9 cellular contexts compared by ENCODE assay signal in genomic region chr6:96394727-96395126, GRCh38.
A peak's percentile ranks its signal among the peaks of the same experiment; 100 is the strongest.
DNase-seq lines count a peak whose midpoint lies in the region; ATAC-seq and TF ChIP-seq lines count a peak whose summit lies in the region.
"Had no signal": no experiment of that assay in that cellular context is flagged by ENCODE, and none has a peak within 500 bp of the region (broad histone marks: within the 10 kb centered on the region; RNA-seq: fewer than 3 reads in every experiment).

No MANE protein-coding gene starts in this region.

- H2BK120ac ChIP-seq in mesendoderm (ENCODE audit: low read depth, low read length): no peak overlapping the region

- DNase-seq in GM10248 (ENCODE audit: extremely low spot score) (no peak), mesendoderm (peak; percentile 19), NCI-H2081 treated with DMSO at 0.1 percent for 48 hours (lab: John Stamatoyannopoulos, UW) (no peak), NCI-H2107 treated with DMSO at 0.1 percent for 48 hours (lab: John Stamatoyannopoulos, UW; ENCODE audit: unreplicated experiment) (no peak), Peyer's patch (no peak)
- DNase-seq: posterior cingulate gyrus had no signal

- WGBS in mesendoderm (ENCODE audit: extremely low coverage, insufficient coverage, low lambda C conversion rate): no CpG with 5 or more reads among the region's 3 CpGs

- H4K5ac ChIP-seq in mesendoderm (ENCODE audit: low read length): no peak overlapping the region

- TF ChIP-seq CTCF in GM10248 (IDR thresholded peaks at IDR 0.05; ENCODE audit: control extremely low read depth, extremely low read depth, low read depth, missing control alignments) (peak; percentile 35), VCaP (conservative IDR thresholded peaks at IDR 0.05) (peak; percentile 81), Peyer's patch (IDR thresholded peaks at IDR 0.05) (no peak)

- TF ChIP-seq POLR2A in Peyer's patch (IDR thresholded peaks at IDR 0.05): no peak

- no peak overlapping the region for H2AK5ac ChIP-seq in mesendoderm (ENCODE audit: low read length)

- H3K79me2 ChIP-seq in mesendoderm (ENCODE audit: control insufficient read depth, insufficient read depth, low read length): no peaks in the 10 kb centered on the region

- no peak overlapping the region for H2BK15ac ChIP-seq in mesendoderm (replicated peaks; ENCODE audit: low read depth)

- H3K4me1 ChIP-seq in mesendoderm (ENCODE audit: control insufficient read depth, low read depth, low read length) (no peaks in the 10 kb centered on the region), Peyer's patch (no peaks in the 10 kb centered on the region)

- no peaks in the 10 kb centered on the region for H3K27me3 ChIP-seq in mesendoderm (ENCODE audit: insufficient read depth, low read length, poor library complexity)
- H3K27me3 ChIP-seq in Peyer's patch: no peaks in the 10 kb centered on the region

- POLR2A ChIA-PET in GM10248 (lab: Yijun Ruan, JAX): no interaction called here

- H3K23ac ChIP-seq in mesendoderm (ENCODE audit: low read length): no peak overlapping the region

- H2BK5ac ChIP-seq in mesendoderm (ENCODE audit: low read length): no peak overlapping the region

- no peaks in the 10 kb centered on the region for H3K36me3 ChIP-seq in mesendoderm (ENCODE audit: control insufficient read depth, insufficient read depth, low read length)
- H3K36me3 ChIP-seq in Peyer's patch: no peaks in the 10 kb centered on the region

- H3K18ac ChIP-seq in mesendoderm (ENCODE audit: low read length): no peak overlapping the region

- H3K79me1 ChIP-seq in mesendoderm (ENCODE audit: low read length): no peaks in the 10 kb centered on the region

- no peak overlapping the region for H4K8ac ChIP-seq in mesendoderm (ENCODE audit: low read depth, low read length)

- CTCF ChIA-PET in GM10248 (lab: Yijun Ruan, JAX): no interaction called here

- no peak overlapping the region for H3K4me2 ChIP-seq in mesendoderm (ENCODE audit: low read length)

- no peak overlapping the region for H3K56ac ChIP-seq in mesendoderm (ENCODE audit: low read length)

- H3K27ac ChIP-seq in VCaP (no peak overlapping the region), mesendoderm (ENCODE audit: low read depth, low read length) (no peak overlapping the region), Peyer's patch (no peak overlapping the region)

- ATAC-seq in HG02885 (IDR thresholded peaks at IDR 0.05; ENCODE audit: poor library complexity, unreplicated experiment) (peak; percentile 63), HG03139 (IDR thresholded peaks at IDR 0.05; ENCODE audit: unreplicated experiment) (no peak)

- H3K4me3 ChIP-seq in mesendoderm (ENCODE audit: low read length) (no peak overlapping the region), Peyer's patch (no peak overlapping the region)

- no peak overlapping the region for H3K4ac ChIP-seq in mesendoderm (ENCODE audit: low read depth, low read length)

- no peaks in the 10 kb centered on the region for H3K9me3 ChIP-seq in Peyer's patch

- H3K9ac ChIP-seq in mesendoderm (ENCODE audit: low read length): no peak overlapping the region

Comparison
In these comparisons a context has a peak if more than half of its experiments do, and no peak if none do; other contexts are left out.
1. CTCF ChIP-seq: peak in GM10248 (single experiment) and VCaP (single experiment); none in Peyer's patch (0 of 6).